11 cellular contexts compared by ENCODE assay signal in genomic region chr17:5241861-5242671, GRCh38. TPM values are rescaled to one million over a fixed set of nuclear protein-coding genes. Genes with fewer than 3 reads are reported as not detected.
DNase-seq lines count a peak whose midpoint lies in the region; ATAC-seq and TF ChIP-seq lines count a peak whose summit lies in the region.
"Had no signal": no experiment of that assay in that cellular context is flagged by ENCODE, and none has a peak within 500 bp of the region (broad histone marks: within the 10 kb centered on the region; RNA-seq: fewer than 3 reads in every experiment).

No MANE protein-coding gene starts in this region.

- no peak for TF ChIP-seq POLR2A in tibial nerve (IDR thresholded peaks at IDR 0.05)

- peaks cover 46 to 49% of the 10 kb centered on the region in 2 donors for H3K4me1 Mint-ChIP-seq in natural killer cell
- H3K4me1 Mint-ChIP-seq: nephron progenitor cell had no signal

- H3K27me3 ChIP-seq in tibial nerve = no peaks in the 10 kb centered on the region

- H3K36me3 ChIP-seq in tibial nerve = no peaks in the 10 kb centered on the region

- no peak overlapping the region for H3K4me3 ChIP-seq in tibial nerve

- ATAC-seq in GM18520 (IDR thresholded peaks at IDR 0.05; ENCODE audit: unreplicated experiment) (peak; percentile 44), HG02763 (IDR thresholded peaks at IDR 0.05; ENCODE audit: unreplicated experiment) (peak; percentile 43), natural killer cell (peak in 2 of 3 donors; percentile 58 to 81), GM18511 (IDR thresholded peaks at IDR 0.05; ENCODE audit: unreplicated experiment) (no peak)
- peak; percentile 58 to 66 for ATAC-seq in activated naive CD4-positive, alpha-beta T cell treated with anti-CD3 and anti-CD28 coated beads, Interleukin-2, amount 50 U/mL, for 72 hours

- peaks cover 0 to 5% of the 10 kb centered on the region in 2 donors for H3K9me3 Mint-ChIP-seq in activated naive CD4-positive, alpha-beta T cell treated with anti-CD3 and anti-CD28 coated beads, Interleukin-2, amount 50 U/mL, for 72 hours
- H3K9me3 Mint-ChIP-seq in natural killer cell = no peaks in the 10 kb centered on the region
- H3K9me3 Mint-ChIP-seq: nephron progenitor cell had no signal

- TF ChIP-seq CTCF in natural killer cell (IDR thresholded peaks at IDR 0.05) (no peak), tibial nerve (IDR thresholded peaks at IDR 0.05) (no peak)

- H3K4me1 ChIP-seq in tibial nerve = peaks cover 0 to 7% (median 0%) of the 10 kb centered on the region in 4 donors

- H3K27ac Mint-ChIP-seq in activated naive CD4-positive, alpha-beta T cell treated with anti-CD3 and anti-CD28 coated beads, Interleukin-2, amount 50 U/mL, for 72 hours = peak overlapping the region; percentile 75 to 91
- peak overlapping the region; percentile 94 to 96 for H3K27ac Mint-ChIP-seq in natural killer cell
- H3K27ac Mint-ChIP-seq: nephron progenitor cell had no signal

- H3K27ac ChIP-seq in tibial nerve = peak overlapping the region in 1 of 4 donors; percentile 60
- H3K27ac ChIP-seq: HL-60 had no signal

- intact Hi-C loops in natural killer cell (cut with micrococcal nuclease) = loop anchor here (1.0 to 10.0 kb wide), 4 partner anchors 15 to 63 kb away; no protein-coding TSS in a partner anchor

- WGBS in tibial nerve, 2 donors = 65 to 70% methylated on average over 10 of the region's 10 CpGs

- no peaks in the 10 kb centered on the region for H3K27me3 Mint-ChIP-seq in natural killer cell (ENCODE audit: low read depth in 2 of 2)

- H3K4me3 Mint-ChIP-seq in natural killer cell = peak overlapping the region; percentile 88
- H3K4me3 Mint-ChIP-seq: nephron progenitor cell had no signal

- H3K9me3 ChIP-seq in tibial nerve = no peaks in the 10 kb centered on the region

- no peak for DNase-seq in activated naive CD4-positive, alpha-beta T cell treated with anti-CD3 and anti-CD28 coated beads, Interleukin-2, amount 50 U/mL, for 72 hours (ENCODE audit: low spot score in 2 of 2)
- DNase-seq in natural killer cell (peak; percentile 41), OCI-M2 (lab: John Stamatoyannopoulos, UW; ENCODE audit: unreplicated experiment) (no peak), tibial nerve (ENCODE audit: low spot score in 2 of 2) (no peak), amygdala (lab: John Stamatoyannopoulos, UW) (no peak)
- DNase-seq: NCI-H526, nephron progenitor cell had no signal

- TF ChIP-seq EP300 in tibial nerve (IDR thresholded peaks at IDR 0.05) = no peak

- H3K36me3 Mint-ChIP-seq in activated naive CD4-positive, alpha-beta T cell treated with anti-CD3 and anti-CD28 coated beads, Interleukin-2, amount 50 U/mL, for 72 hours = no peaks in the 10 kb centered on the region
- no peaks in the 10 kb centered on the region for H3K36me3 Mint-ChIP-seq in natural killer cell

RNA-seq across cellular contexts. Expression of gene SCIMP, which starts 7.4 kb away (rescaled TPM):
- under 1 TPM in 1 of 2 donors, not detected in 1; 0.14 TPM for total RNA-seq in activated naive CD4-positive, alpha-beta T cell treated with anti-CD3 and anti-CD28 coated beads, Interleukin-2, amount 50 U/mL, for 72 hours
- total RNA-seq in natural killer cell (1 to 10 TPM; 3.9 to 10.0 (median 8.0) TPM), tibial nerve (1 to 10 TPM in 3 of 4 donors, under 1 TPM in 1; 0.84 to 3.0 (median 1.5) TPM)

RNA-seq across cellular contexts. Expression of gene RABEP1, which starts 40.0 kb away (rescaled TPM):
- total RNA-seq in activated naive CD4-positive, alpha-beta T cell treated with anti-CD3 and anti-CD28 coated beads, Interleukin-2, amount 50 U/mL, for 72 hours = 10 to 100 TPM; 49.7 to 52.1 TPM
- total RNA-seq in natural killer cell (10 to 100 TPM; 44.1 to 64.0 (median 44.2) TPM), tibial nerve (10 to 100 TPM; 45.7 to 61.8 (median 47.7) TPM)

RNA-seq across cellular contexts. Expression of gene ZNF594, which starts 50.4 kb away (rescaled TPM):
- 1 to 10 TPM; 3.3 to 8.2 TPM for total RNA-seq in activated naive CD4-positive, alpha-beta T cell treated with anti-CD3 and anti-CD28 coated beads, Interleukin-2, amount 50 U/mL, for 72 hours
- total RNA-seq in natural killer cell (1 to 10 TPM; 5.1 to 7.9 (median 6.1) TPM), tibial nerve (10 to 100 TPM; 19.6 to 37.2 (median 25.6) TPM)
